Comparison of ENCODE assay signal across 14 cellular contexts in the genomic region with DNA sequence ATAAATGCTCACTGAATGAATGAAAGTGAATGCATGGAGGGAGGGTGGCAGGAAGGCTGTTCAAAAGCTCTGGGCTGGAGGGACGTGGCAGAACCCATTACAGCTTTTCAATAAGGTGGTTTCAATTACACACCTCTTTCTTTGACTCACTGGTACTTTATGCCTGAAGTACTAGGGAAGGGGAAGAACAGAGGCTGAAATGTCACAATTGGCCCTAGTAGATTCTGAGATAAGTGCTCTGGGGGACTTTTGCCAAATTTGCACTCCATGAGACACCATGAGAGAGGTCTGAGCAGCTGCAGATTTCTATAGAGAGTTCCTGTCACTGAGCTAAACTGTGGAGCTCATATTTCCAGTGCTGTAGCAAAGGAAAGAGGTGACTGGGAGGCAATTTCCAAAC.
A peak's percentile ranks its signal among the peaks of the same experiment; 100 is the strongest.
DNase-seq lines count a peak whose midpoint lies in the region; ATAC-seq and TF ChIP-seq lines count a peak whose summit lies in the region.
"Had no signal": no experiment of that assay in that cellular context is flagged by ENCODE, and none has a peak within 500 bp of the region (broad histone marks: within the 10 kb centered on the region; RNA-seq: fewer than 3 reads in every experiment).

No MANE protein-coding gene starts in this region.

- TF ChIP-seq CTCF in right atrium auricular region (IDR thresholded peaks at IDR 0.05): no peak

- H3K4me3 ChIP-seq in right atrium auricular region: no peak overlapping the region

- no peaks in the 10 kb centered on the region for H3K27me3 ChIP-seq in right atrium auricular region

- DNase-seq in Right ventricle myocardium superior (no peak), right atrium auricular region (ENCODE audit: low spot score) (no peak), NCI-H2029 treated with DMSO at 0.1 percent for 48 hours (lab: John Stamatoyannopoulos, UW) (peak; percentile 86), left kidney (ENCODE audit: low read depth, low spot score) (peak; percentile 12), NCI-H748 (lab: John Stamatoyannopoulos, UW; ENCODE audit: unreplicated experiment) (no peak), GOT3 (lab: John Stamatoyannopoulos, UW) (no peak), NCI-H524 (lab: John Stamatoyannopoulos, UW) (no peak)
- DNase-seq: activated CD4-positive, alpha-beta T cell treated with anti-CD3 and anti-CD28 coated beads, Interleukin-2, amount 50 U/mL, for 1 hour; activated effector memory CD4-positive, alpha-beta T cell treated with anti-CD3 and anti-CD28 coated beads, Interleukin-2, amount 50 U/mL, for 16 hours; HFFc6; KG1; small intestine had no signal

- intact Hi-C loops in Right ventricle myocardium superior (cut with DNase I): no loop called here

- H3K9me3 ChIP-seq in right atrium auricular region: no peaks in the 10 kb centered on the region

- H3K36me3 ChIP-seq in right atrium auricular region: no peaks in the 10 kb centered on the region

- H3K27ac ChIP-seq in right atrium auricular region: no peak overlapping the region

- no peaks in the 10 kb centered on the region for H3K4me1 ChIP-seq in right atrium auricular region

- ATAC-seq in Right ventricle myocardium superior (ENCODE audit: poor library complexity) (peak; percentile 21), GM21737 (IDR thresholded peaks at IDR 0.05; ENCODE audit: unreplicated experiment) (no peak)
- ATAC-seq: natural killer cell treated with Interleukin-12 subunit alpha and Interleukin-12 subunit beta and Interleukin-15 and Interleukin-18, amount 100 ng/mL, for 72 hours had no signal

Comparison
In these comparisons a context has a peak if more than half of its experiments do, and no peak if none do; other contexts are left out.
1. DNase-seq: peak in NCI-H2029 treated with DMSO at 0.1 percent for 48 hours (single experiment) and left kidney (single experiment); none in Right ventricle myocardium superior (single experiment), right atrium auricular region (single experiment), NCI-H748 (single experiment), GOT3 (single experiment) and NCI-H524 (0 of 2).